In genomic region chr20:63067266-63067635, GRCh38 we compare ENCODE assay signal across 21 cellular contexts.
DNase-seq lines count a peak whose midpoint lies in the region; ATAC-seq and TF ChIP-seq lines count a peak whose summit lies in the region.
"Had no signal": no experiment of that assay in that cellular context is flagged by ENCODE, and none has a peak within 500 bp of the region (broad histone marks: within the 10 kb centered on the region; RNA-seq: fewer than 3 reads in every experiment).

No MANE protein-coding gene starts in this region.

- H3K9me3 ChIP-seq in left ventricle myocardium inferior (replicated peaks) (no peaks in the 10 kb centered on the region), right lobe of liver (no peaks in the 10 kb centered on the region), sigmoid colon (no peaks in the 10 kb centered on the region)
- H3K9me3 ChIP-seq in BLaER1 treated with 17β-estradiol and CSF1 and Interleukin-3, amounts not matched to agents 10 nM and 100 nM (replicated peaks in 1 of 11): no peaks in the 10 kb centered on the region; a peak in 1 of 22 replicates

- H3K27ac ChIP-seq in left ventricle myocardium inferior (replicated peaks) (no peak overlapping the region), right lobe of liver (no peak overlapping the region), sigmoid colon (no peak overlapping the region)
- no peak overlapping the region for H3K27ac ChIP-seq in BLaER1 treated with 17β-estradiol and CSF1 and Interleukin-3, amounts not matched to agents 10 nM and 100 nM
- H3K27ac ChIP-seq: 22Rv1 had no signal

- no peak for ATAC-seq in Right ventricle myocardium superior (ENCODE audit: poor library complexity)
- no peak for ATAC-seq in right lobe of liver
- ATAC-seq in GM18873 (IDR thresholded peaks at IDR 0.05; ENCODE audit: low FRiP score, unreplicated experiment): no peak
- ATAC-seq: PC-3 had no signal

- intact Hi-C loops in Right ventricle myocardium superior (cut with DNase I): no loop called here
- intact Hi-C loops in left ventricle myocardium inferior (cut with micrococcal nuclease): no loop called here
- intact Hi-C loops in right lobe of liver (cut with DNase I): no loop called here
- intact Hi-C loops in sigmoid colon (cut with DNase I): no loop called here

- H3K4me3 ChIP-seq in left ventricle myocardium inferior (no peak overlapping the region), right lobe of liver (no peak overlapping the region), sigmoid colon (no peak overlapping the region)
- no peak overlapping the region for H3K4me3 ChIP-seq in BLaER1 treated with 17β-estradiol and CSF1 and Interleukin-3, amounts not matched to agents 10 nM and 100 nM

- no peak for TF ChIP-seq EP300 in sigmoid colon (IDR thresholded peaks at IDR 0.05)

- peaks cover 8% of the 10 kb centered on the region for H3K4me1 ChIP-seq in left ventricle myocardium inferior
- H3K4me1 ChIP-seq in BLaER1 treated with 17β-estradiol and CSF1 and Interleukin-3, amounts not matched to agents 10 nM and 100 nM: peaks cover 6 to 62% (median 43%) of the 10 kb centered on the region in 10 experiments; a peak in 19 of 20 replicates
- H3K4me1 ChIP-seq in right lobe of liver: no peaks in the 10 kb centered on the region
- peaks cover 0 to 5% (median 0%) of the 10 kb centered on the region in 4 donors for H3K4me1 ChIP-seq in sigmoid colon

- peak overlapping the region in 8 of 11 experiments; percentile 28 to 70 (median 62); a peak in 14 of 22 replicates for H3K4me2 ChIP-seq in BLaER1 treated with 17β-estradiol and CSF1 and Interleukin-3, amounts not matched to agents 10 nM and 100 nM

- H4K20me1 ChIP-seq in BLaER1 treated with 17β-estradiol and CSF1 and Interleukin-3, amounts not matched to agents 10 nM and 100 nM: peaks cover 0 to 36% (median 0%) of the 10 kb centered on the region in 11 experiments; a peak in 9 of 22 replicates

- H3K36me3 ChIP-seq in left ventricle myocardium inferior: no peaks in the 10 kb centered on the region
- no peaks in the 10 kb centered on the region for H3K36me3 ChIP-seq in BLaER1 treated with 17β-estradiol and CSF1 and Interleukin-3, amounts not matched to agents 10 nM and 100 nM
- no peaks in the 10 kb centered on the region for H3K36me3 ChIP-seq in right lobe of liver
- no peaks in the 10 kb centered on the region for H3K36me3 ChIP-seq in sigmoid colon

- 40% methylated on average over 7 of the region's 12 CpGs for WGBS in right lobe of liver (ENCODE audit: insufficient coverage, low coverage, low lambda C conversion rate, missing lambda C conversion rate)
- 48 to 72% methylated on average over 12 of the region's 12 CpGs for WGBS in sigmoid colon, 2 donors

- TF ChIP-seq POLR2A in right lobe of liver (IDR thresholded peaks at IDR 0.05) (no peak), sigmoid colon (IDR thresholded peaks at IDR 0.05) (no peak)

- TF ChIP-seq CTCF in left ventricle myocardium inferior (IDR thresholded peaks at IDR 0.05; ENCODE audit: borderline replicate concordance): no peak
- no peak for TF ChIP-seq CTCF in right lobe of liver (IDR thresholded peaks at IDR 0.05)
- no peak for TF ChIP-seq CTCF in sigmoid colon (IDR thresholded peaks at IDR 0.05)

- peaks cover 92% of the 10 kb centered on the region for H3K27me3 ChIP-seq in left ventricle myocardium inferior (ENCODE audit: low read depth)
- H3K27me3 ChIP-seq in BLaER1 treated with 17β-estradiol and CSF1 and Interleukin-3, amounts not matched to agents 10 nM and 100 nM: peaks cover 15 to 26% (median 16%) of the 10 kb centered on the region in 11 experiments
- H3K27me3 ChIP-seq in right lobe of liver: peaks cover 0 to 8% of the 10 kb centered on the region in 2 donors
- peaks cover 11 to 100% (median 68%) of the 10 kb centered on the region in 3 donors for H3K27me3 ChIP-seq in sigmoid colon

- H3K9ac ChIP-seq in BLaER1 treated with 17β-estradiol and CSF1 and Interleukin-3, amounts not matched to agents 10 nM and 100 nM: 0 out of 22 replicates have a peak overlapping the region, but pooled peaks of 1 of the 11 experiments have one; percentile 9

- DNase-seq in Right ventricle myocardium superior (peak; percentile 20), left ventricle myocardium inferior (no peak), right lobe of liver (peak in 2 of 3 donors; percentile 12 to 43), sigmoid colon (peak; percentile 59), NOMO-1 (lab: John Stamatoyannopoulos, UW; ENCODE audit: unreplicated experiment in 2 of 2) (no peak), midbrain (lab: John Stamatoyannopoulos, UW) (no peak)
- DNase-seq: CD4-positive, CD25-positive, alpha-beta regulatory T cell; DMS153; KBM-7; MV-4-11; NCI-H1105; NCI-H1436 treated with DMSO at 0.1 percent for 48 hours; NCI-H1930; NCI-H446; NCI-H524 treated with DMSO at 0.1 percent for 48 hours; NCI-H774; PC-3; SHP77 had no signal

Comparison
In these comparisons a context has a peak if more than half of its experiments do, and no peak if none do; other contexts are left out.
1. DNase-seq: peak in Right ventricle myocardium superior (single experiment), right lobe of liver (2 of 3) and sigmoid colon (single experiment); none in left ventricle myocardium inferior (single experiment), NOMO-1 (0 of 2) and midbrain (single experiment).